ENCODE assay signal across 22 cellular contexts in genomic region chr11:92702771-92703170, GRCh38.
DNase-seq lines count a peak whose midpoint lies in the region; ATAC-seq, FAIRE-seq and TF ChIP-seq lines count a peak whose summit lies in the region.
"Had no signal": no experiment of that assay in that cellular context is flagged by ENCODE, and none has a peak within 500 bp of the region (broad histone marks: within the 10 kb centered on the region; RNA-seq: fewer than 3 reads in every experiment).

No MANE protein-coding gene starts in this region.

- no peaks in the 10 kb centered on the region for H3K9me3 ChIP-seq in astrocyte (ENCODE audit: insufficient read depth, low read depth, low read length)
- H3K9me3 ChIP-seq in skeletal muscle satellite cell (replicated peaks; ENCODE audit: low read length): no peaks in the 10 kb centered on the region
- H3K9me3 ChIP-seq: colonic mucosa, sigmoid colon had no signal

- peak; percentile 65 for FAIRE-seq in astrocyte (lab: Jason Lieb, UNC)

- no peak for ATAC-seq in esophagus mucosa
- ATAC-seq: activated CD4-positive, alpha-beta T cell treated with anti-CD3 and anti-CD28 coated beads for 36 hours; T-cell had no signal

- DNase-seq in HFFc6: peak; percentile 17
- peak; percentile 70 for DNase-seq in astrocyte (ENCODE audit: low read depth)
- DNase-seq in fibroblast of pulmonary artery (ENCODE audit: low read depth): peak; percentile 22
- DNase-seq in DMS153 (lab: John Stamatoyannopoulos, UW): no peak
- DNase-seq in activated CD8-positive, alpha-beta memory T cell treated with anti-CD3 and anti-CD28 coated beads for 24 hours: no peak
- DNase-seq: activated CD4-positive, alpha-beta T cell treated with anti-CD3 and anti-CD28 coated beads for 36 hours; activated naive CD4-positive, alpha-beta T cell treated with Interleukin-2 at 50 U/mL for 16 hours; activated T-cell treated with anti-CD3 and anti-CD28 coated beads, Interleukin-2, amount 50 U/mL, for 48 hours; CD4-positive, alpha-beta T cell; colonic mucosa; GDM1; NCI-H187 treated with DMSO at 0.1 percent for 48 hours; NCI-H2227 treated with DMSO at 0.1 percent for 48 hours; posterior cingulate gyrus; SHP77 treated with DMSO at 0.1 percent for 48 hours; sigmoid colon; substantia nigra; T-cell had no signal

- H3K4me1 Mint-ChIP-seq in HFFc6 (ENCODE audit: low read depth): no peaks in the 10 kb centered on the region; the same call in 1 of the 2 replicates
- H3K4me1 Mint-ChIP-seq in astrocyte (ENCODE audit: low read depth, unreplicated experiment): peaks cover 31% of the 10 kb centered on the region
- H3K4me1 Mint-ChIP-seq: activated CD4-positive, alpha-beta T cell treated with anti-CD3 and anti-CD28 coated beads for 36 hours; T-cell had no signal

- H4K20me1 ChIP-seq in astrocyte (ENCODE audit: insufficient read depth, low read length): no peaks in the 10 kb centered on the region

- no peak for TF ChIP-seq CTCF in HFFc6 (IDR thresholded peaks at IDR 0.05)
- no peak for TF ChIP-seq CTCF in astrocyte (IDR thresholded peaks at IDR 0.05; ENCODE audit: insufficient read depth, low read depth, low read length)
- TF ChIP-seq CTCF in fibroblast of pulmonary artery (IDR thresholded peaks at IDR 0.05; ENCODE audit: low read length, missing control alignments): no peak

- H3K4me3 Mint-ChIP-seq in HFFc6 (no peak overlapping the region), astrocyte (ENCODE audit: unreplicated experiment) (no peak overlapping the region)
- H3K4me3 Mint-ChIP-seq: activated CD4-positive, alpha-beta T cell treated with anti-CD3 and anti-CD28 coated beads for 36 hours; CD4-positive, alpha-beta T cell; nephron; T-cell had no signal

- H3K36me3 ChIP-seq in astrocyte (ENCODE audit: insufficient read depth, low read length) (no peaks in the 10 kb centered on the region), skeletal muscle satellite cell (ENCODE audit: insufficient read depth, low read length) (no peaks in the 10 kb centered on the region)
- H3K36me3 ChIP-seq: colonic mucosa, sigmoid colon had no signal

- peak overlapping the region; percentile 92 for H3K27ac ChIP-seq in astrocyte (ENCODE audit: low read depth, low read length)
- H3K27ac ChIP-seq: colonic mucosa, hepatocyte, sigmoid colon had no signal

- H3K9me3 Mint-ChIP-seq in HFFc6: peaks cover 44% of the 10 kb centered on the region
- no peaks in the 10 kb centered on the region for H3K9me3 Mint-ChIP-seq in astrocyte (ENCODE audit: unreplicated experiment)
- H3K9me3 Mint-ChIP-seq: nephron, T-cell had no signal

- H3K4me1 ChIP-seq in astrocyte (ENCODE audit: insufficient read depth, low read length) (peaks cover 35% of the 10 kb centered on the region), skeletal muscle satellite cell (ENCODE audit: control insufficient read depth, insufficient read depth, low read length) (peaks cover 30% of the 10 kb centered on the region)
- H3K4me1 ChIP-seq: colonic mucosa had no signal

- no peak overlapping the region for H3K27ac Mint-ChIP-seq in HFFc6
- peak overlapping the region; percentile 73 for H3K27ac Mint-ChIP-seq in astrocyte (ENCODE audit: unreplicated experiment)
- H3K27ac Mint-ChIP-seq: activated CD4-positive, alpha-beta T cell treated with anti-CD3 and anti-CD28 coated beads for 36 hours; CD4-positive, alpha-beta T cell; nephron; T-cell had no signal

- H3K27me3 Mint-ChIP-seq in HFFc6 (ENCODE audit: insufficient read depth): no peaks in the 10 kb centered on the region; the same call in 1 of the 2 replicates
- H3K27me3 Mint-ChIP-seq in astrocyte (ENCODE audit: low read depth, unreplicated experiment): no peaks in the 10 kb centered on the region
- H3K27me3 Mint-ChIP-seq: activated CD4-positive, alpha-beta T cell treated with anti-CD3 and anti-CD28 coated beads for 36 hours; CD4-positive, alpha-beta T cell had no signal

- H3K4me3 ChIP-seq in astrocyte (ENCODE audit: insufficient read depth, low read depth, low read length): no peak overlapping the region
- no peak overlapping the region for H3K4me3 ChIP-seq in fibroblast of pulmonary artery (replicated peaks; ENCODE audit: low read depth, low read length)
- H3K4me3 ChIP-seq in skeletal muscle satellite cell (ENCODE audit: low read length): no peak overlapping the region
- H3K4me3 ChIP-seq: colonic mucosa, hepatocyte, sigmoid colon had no signal

- no peaks in the 10 kb centered on the region for H3K79me2 ChIP-seq in astrocyte (ENCODE audit: insufficient read depth, low read length)
- H3K79me2 ChIP-seq: hepatocyte had no signal

- peak overlapping the region; percentile 3 for H2AFZ ChIP-seq in astrocyte (ENCODE audit: low read depth, low read length)
- H2AFZ ChIP-seq: hepatocyte had no signal

- H3K4me2 ChIP-seq in astrocyte (ENCODE audit: low read length) (peak overlapping the region; percentile 64), skeletal muscle satellite cell (ENCODE audit: low read length) (peak overlapping the region; percentile 37)
- H3K4me2 ChIP-seq: hepatocyte had no signal

- H3K9ac ChIP-seq in astrocyte (ENCODE audit: low read length) (peak overlapping the region; percentile 73), skeletal muscle satellite cell (ENCODE audit: low read depth, low read length) (peak overlapping the region; percentile 60)

- H3K27me3 ChIP-seq in astrocyte (ENCODE audit: insufficient read depth, low read length) (no peaks in the 10 kb centered on the region), skeletal muscle satellite cell (ENCODE audit: control insufficient read depth, insufficient read depth, low read length) (no peaks in the 10 kb centered on the region)
- H3K27me3 ChIP-seq: colonic mucosa, hepatocyte, sigmoid colon had no signal

- no peaks in the 10 kb centered on the region for H3K36me3 Mint-ChIP-seq in HFFc6 (ENCODE audit: low read depth)
- peaks cover 10% of the 10 kb centered on the region for H3K36me3 Mint-ChIP-seq in astrocyte (ENCODE audit: low read depth, unreplicated experiment)
- H3K36me3 Mint-ChIP-seq: T-cell had no signal

Comparison
In these comparisons a context has a peak if more than half of its experiments do, and no peak if none do; other contexts are left out.
1. DNase-seq: peak in HFFc6 (single experiment), astrocyte (single experiment) and fibroblast of pulmonary artery (single experiment); none in DMS153 (single experiment) and activated CD8-positive, alpha-beta memory T cell treated with anti-CD3 and anti-CD28 coated beads for 24 hours (single experiment).